Comparison of ENCODE assay signal across 13 cellular contexts in genomic region chr10:4650109-4650508, GRCh38.
DNase-seq lines count a peak whose midpoint lies in the region; ATAC-seq and TF ChIP-seq lines count a peak whose summit lies in the region.
"Had no signal": no experiment of that assay in that cellular context is flagged by ENCODE, and none has a peak within 500 bp of the region (broad histone marks: within the 10 kb centered on the region; RNA-seq: fewer than 3 reads in every experiment).

No MANE protein-coding gene starts in this region.

- POLR2A ChIA-PET in naive thymus-derived CD4-positive, alpha-beta T cell (lab: Charles Lee) = no interaction called here

- CTCF ChIA-PET in naive thymus-derived CD4-positive, alpha-beta T cell (lab: Charles Lee) = no interaction called here

- ATAC-seq in naive thymus-derived CD4-positive, alpha-beta T cell = no peak
- no peak for ATAC-seq in GM21423 (IDR thresholded peaks at IDR 0.05; ENCODE audit: unreplicated experiment)

- no peak overlapping the region for H3K4me3 ChIP-seq in right atrium auricular region
- H3K4me3 ChIP-seq in naive thymus-derived CD4-positive, alpha-beta T cell (ENCODE audit: low read length) = no peak overlapping the region
- H3K4me3 ChIP-seq: dorsolateral prefrontal cortex had no signal

- H3K4me1 ChIP-seq in right atrium auricular region = peaks cover 0 to 29% of the 10 kb centered on the region in 2 donors
- H3K4me1 ChIP-seq in naive thymus-derived CD4-positive, alpha-beta T cell (ENCODE audit: control insufficient read depth in 2 of 2, insufficient read depth in 2 of 2, low read length in 2 of 2) = no peaks in the 10 kb centered on the region

- peaks cover 6% of the 10 kb centered on the region for H3K9me3 Mint-ChIP-seq in type B pancreatic cell
- H3K9me3 Mint-ChIP-seq in naive thymus-derived CD4-positive, alpha-beta T cell = no peaks in the 10 kb centered on the region
- no peaks in the 10 kb centered on the region for H3K9me3 Mint-ChIP-seq in CD14-positive monocyte

- H3K27ac Mint-ChIP-seq in type B pancreatic cell (peak overlapping the region; percentile 56), CD14-positive monocyte (peak overlapping the region in 1 of 7 donors; percentile 58)
- no peak overlapping the region for H3K27ac Mint-ChIP-seq in naive thymus-derived CD4-positive, alpha-beta T cell

- H3K4me1 Mint-ChIP-seq in type B pancreatic cell (ENCODE audit: unreplicated experiment) = peaks cover 48% of the 10 kb centered on the region
- H3K4me1 Mint-ChIP-seq in naive thymus-derived CD4-positive, alpha-beta T cell = peaks cover 0 to 29% (median 0%) of the 10 kb centered on the region in 7 donors
- peaks cover 8% of the 10 kb centered on the region for H3K4me1 Mint-ChIP-seq in CD14-positive monocyte

- TF ChIP-seq CTCF in right atrium auricular region (IDR thresholded peaks at IDR 0.05) = no peak
- no peak for TF ChIP-seq CTCF in type B pancreatic cell (conservative IDR thresholded peaks at IDR 0.05)
- no peak for TF ChIP-seq CTCF in CD14-positive monocyte (IDR thresholded peaks at IDR 0.05)

- H3K36me3 Mint-ChIP-seq in type B pancreatic cell (peaks cover 5% of the 10 kb centered on the region), CD14-positive monocyte (no peaks in the 10 kb centered on the region)
- peaks cover 0 to 3% (median 0%) of the 10 kb centered on the region in 5 donors for H3K36me3 Mint-ChIP-seq in naive thymus-derived CD4-positive, alpha-beta T cell

- no peaks in the 10 kb centered on the region for H3K9me3 ChIP-seq in right atrium auricular region
- no peaks in the 10 kb centered on the region for H3K9me3 ChIP-seq in naive thymus-derived CD4-positive, alpha-beta T cell (ENCODE audit: control insufficient read depth in 2 of 3, low read length in 3 of 3)

- no peaks in the 10 kb centered on the region for H3K36me3 ChIP-seq in right atrium auricular region
- no peaks in the 10 kb centered on the region for H3K36me3 ChIP-seq in naive thymus-derived CD4-positive, alpha-beta T cell (ENCODE audit: control insufficient read depth in 2 of 3, insufficient read depth in 3 of 3, low read length in 3 of 3)

- intact Hi-C loops in naive thymus-derived CD4-positive, alpha-beta T cell (cut with micrococcal nuclease) = loop anchor here in 1 of 2 donors (2.0 to 10.0 kb wide), 5 partner anchors 405 to 865 kb away; partner anchors contain the start of gene KLF6
- intact Hi-C loops in CD14-positive monocyte (cut with micrococcal nuclease) = loop anchor here in 1 of 2 donors (10.0 kb wide), 1 partner anchor 865 kb away; the partner anchor contains the start of gene KLF6

- no peaks in the 10 kb centered on the region for H3K27me3 Mint-ChIP-seq in type B pancreatic cell
- peaks cover 0 to 9% (median 3%) of the 10 kb centered on the region in 5 donors for H3K27me3 Mint-ChIP-seq in naive thymus-derived CD4-positive, alpha-beta T cell
- H3K27me3 Mint-ChIP-seq in CD14-positive monocyte (ENCODE audit: low read depth in 3 of 3) = peaks cover 0 to 2% (median 1%) of the 10 kb centered on the region in 3 donors

- H3K27me3 ChIP-seq in right atrium auricular region = no peaks in the 10 kb centered on the region
- no peaks in the 10 kb centered on the region for H3K27me3 ChIP-seq in naive thymus-derived CD4-positive, alpha-beta T cell (ENCODE audit: control insufficient read depth in 2 of 2, insufficient read depth in 2 of 2, low read length in 2 of 2)
- H3K27me3 ChIP-seq: dorsolateral prefrontal cortex had no signal

- DNase-seq in NCI-H345 (lab: John Stamatoyannopoulos, UW) (peak; percentile 9), NCI-H345 treated with DMSO at 0.1 percent for 48 hours (lab: John Stamatoyannopoulos, UW; ENCODE audit: unreplicated experiment) (no peak), astrocyte of the hippocampus (ENCODE audit: low read depth, low spot score) (peak; percentile 53), right atrium auricular region (ENCODE audit: low spot score) (no peak), type B pancreatic cell (ENCODE audit: extremely low spot score, unreplicated experiment) (no peak), CD14-positive monocyte (ENCODE audit: low spot score) (no peak)
- no peak for DNase-seq in naive thymus-derived CD4-positive, alpha-beta T cell
- DNase-seq: activated CD4-positive, alpha-beta T cell treated with anti-CD3 and anti-CD28 coated beads for 48 hours; activated gamma-delta T cell treated with Interleukin-2 at 50 U/mL for 16 hours; dorsolateral prefrontal cortex; KBM-7; NCI-H526 treated with DMSO at 0.1 percent for 48 hours had no signal

- H3K4me3 Mint-ChIP-seq in type B pancreatic cell = no peak overlapping the region
- no peak overlapping the region for H3K4me3 Mint-ChIP-seq in naive thymus-derived CD4-positive, alpha-beta T cell
- H3K4me3 Mint-ChIP-seq in CD14-positive monocyte = no peak overlapping the region

- H3K27ac ChIP-seq in right atrium auricular region = peak overlapping the region; percentile 55
- no peak overlapping the region for H3K27ac ChIP-seq in naive thymus-derived CD4-positive, alpha-beta T cell (ENCODE audit: low read depth, low read length)

Comparison
In these comparisons a context has a peak if more than half of its experiments do, and no peak if none do; other contexts are left out.
1. DNase-seq: peak in NCI-H345 (single experiment) and astrocyte of the hippocampus (single experiment); none in NCI-H345 treated with DMSO at 0.1 percent for 48 hours (single experiment), right atrium auricular region (single experiment), type B pancreatic cell (single experiment), naive thymus-derived CD4-positive, alpha-beta T cell (0 of 9) and CD14-positive monocyte (single experiment).